In the genomic region with DNA sequence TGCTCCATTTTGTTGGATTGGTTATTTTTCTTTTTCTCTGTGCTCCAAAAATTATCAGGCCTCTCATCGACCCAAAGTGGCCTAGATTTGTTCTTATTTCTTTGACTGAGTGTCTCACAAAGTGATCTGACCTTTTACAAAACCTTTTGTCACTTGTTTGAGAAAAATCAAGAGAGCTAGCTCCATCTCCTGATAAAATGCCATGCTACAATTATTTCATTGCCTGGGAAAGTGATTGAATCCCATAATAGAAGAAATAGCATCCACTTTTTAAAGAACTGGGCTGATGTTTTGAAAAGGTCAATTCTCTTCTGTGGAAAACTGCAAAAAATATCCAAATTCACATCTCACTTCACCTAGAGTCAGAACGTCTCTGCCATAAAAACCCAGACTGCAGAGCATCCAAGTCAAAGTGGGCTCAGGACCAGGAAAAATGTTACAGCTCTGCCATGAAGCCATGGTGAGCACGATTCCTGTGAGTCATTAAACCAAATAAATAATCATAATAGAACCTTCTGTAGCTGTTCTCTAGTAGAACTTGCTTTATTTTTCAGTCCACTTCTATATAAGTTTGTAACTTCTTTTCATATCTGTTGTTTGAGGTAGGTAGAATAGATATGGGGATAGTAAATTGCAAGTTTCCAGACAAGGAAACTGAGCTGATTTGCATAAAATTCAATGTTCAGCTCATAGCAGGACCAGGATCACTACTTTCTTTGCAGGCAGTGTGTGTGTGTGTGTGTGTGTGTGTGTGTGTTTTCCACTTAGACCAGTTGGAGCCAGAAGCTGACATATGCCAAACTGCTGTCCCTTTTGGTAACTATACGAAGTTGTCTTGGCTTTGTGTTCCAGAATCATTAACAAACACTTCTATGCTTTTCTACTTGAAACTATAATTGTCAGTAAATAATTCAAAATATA, we compare ENCODE assay signal across 9 cellular contexts.
DNase-seq lines count a peak whose midpoint lies in the region; ATAC-seq, FAIRE-seq and TF ChIP-seq lines count a peak whose summit lies in the region.
"Had no signal": no experiment of that assay in that cellular context is flagged by ENCODE, and none has a peak within 500 bp of the region (broad histone marks: within the 10 kb centered on the region; RNA-seq: fewer than 3 reads in every experiment).

No MANE protein-coding gene starts in this region.

- no peaks in the 10 kb centered on the region for H3K36me3 ChIP-seq in tibial artery

- DNase-seq in H54 (ENCODE audit: insufficient read length, low spot score) (no peak), astrocyte of the cerebellum (ENCODE audit: low read depth) (peak; percentile 64), foreskin keratinocyte (peak in 1 of 2 donors; percentile 25), tibial artery (no peak), NCI-H226 (no peak), islet precursor cell (no peak)
- DNase-seq in activated T-cell treated with anti-CD3 and anti-CD28 coated beads, Interleukin-2, amount 50 U/mL, for 1 hour = no peak
- DNase-seq: activated CD4-positive, alpha-beta T cell treated with anti-CD3 and anti-CD28 coated beads, Interleukin-2, amount 50 U/mL, for 48 hours; anterior cingulate cortex had no signal

- H3K9me3 ChIP-seq in tibial artery = no peaks in the 10 kb centered on the region

- H3K4me1 ChIP-seq in foreskin keratinocyte = peaks cover 36% of the 10 kb centered on the region
- peaks cover 0 to 92% (median 44%) of the 10 kb centered on the region in 4 donors for H3K4me1 ChIP-seq in tibial artery

- no peak for TF ChIP-seq POLR2A in H54 (IDR thresholded peaks at IDR 0.05; ENCODE audit: low read depth, low read length)

- ATAC-seq in foreskin keratinocyte = no peak

- intact Hi-C loops in tibial artery (cut with DNase I; ENCODE audit: low total_unique reads) = no loop called here

- H3K27ac ChIP-seq in foreskin keratinocyte = peak overlapping the region; percentile 77
- H3K27ac ChIP-seq in tibial artery = peak overlapping the region; percentile 60 to 77

- H3K4me3 ChIP-seq in astrocyte of the cerebellum (ENCODE audit: low read depth, low read length) (no peak overlapping the region), tibial artery (no peak overlapping the region)

- H3K27me3 ChIP-seq in foreskin keratinocyte = no peaks in the 10 kb centered on the region
- no peaks in the 10 kb centered on the region for H3K27me3 ChIP-seq in tibial artery

- in situ Hi-C loops in astrocyte of the cerebellum (cut with HindIII; ENCODE audit: low sequenced_read_pairs) = no loop called here

- peak; percentile 67 for FAIRE-seq in H54 (lab: Jason Lieb, UNC)

- TF ChIP-seq CTCF in astrocyte of the cerebellum (IDR thresholded peaks at IDR 0.05; ENCODE audit: low read depth, low read length, missing control alignments) (no peak), foreskin keratinocyte (conservative IDR thresholded peaks at IDR 0.05) (peak; percentile 6), tibial artery (IDR thresholded peaks at IDR 0.05) (no peak)
